ENCODE assay signal across 8 cellular contexts in the genomic region with DNA sequence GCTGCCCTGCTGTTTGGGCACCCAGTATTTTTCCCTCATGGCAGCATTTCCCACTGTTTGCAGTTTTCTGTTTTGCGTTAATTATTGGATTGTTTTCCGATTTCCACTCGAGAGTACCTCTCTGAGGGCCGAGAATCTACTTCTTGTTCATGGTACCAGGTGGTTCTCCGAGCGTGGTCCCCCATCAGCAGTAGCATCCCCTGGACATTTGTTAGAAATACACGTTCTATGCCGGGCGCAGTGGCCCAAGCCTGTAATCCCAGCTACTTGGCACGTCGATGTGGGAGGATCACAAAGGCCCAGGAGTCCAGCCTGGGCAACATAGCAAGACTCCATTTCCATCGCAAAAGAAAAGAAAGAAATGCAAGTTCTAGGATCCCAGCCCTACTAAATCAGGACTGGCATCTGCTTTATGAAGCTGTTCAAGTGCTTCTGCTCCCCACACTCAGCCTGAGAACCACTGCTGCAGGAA. TPM values are rescaled to one million over a fixed set of nuclear protein-coding genes. Genes with fewer than 3 reads are reported as not detected.
A peak's percentile ranks its signal among the peaks of the same experiment; 100 is the strongest.
DNase-seq lines count a peak whose midpoint lies in the region; ATAC-seq, FAIRE-seq and TF ChIP-seq lines count a peak whose summit lies in the region.

No MANE protein-coding gene starts in this region.

- H2BK120ac ChIP-seq in H1 (replicated peaks; ENCODE audit: low read depth, low read length) = no peak overlapping the region

- ATAC-seq in HG02798 (IDR thresholded peaks at IDR 0.05; ENCODE audit: poor library complexity, unreplicated experiment) = no peak
- no peak for ATAC-seq in GM21423 (IDR thresholded peaks at IDR 0.05; ENCODE audit: unreplicated experiment)
- no peak for ATAC-seq in GM19023 (IDR thresholded peaks at IDR 0.05; ENCODE audit: unreplicated experiment)

- peaks cover 21% of the 10 kb centered on the region for H3K4me1 ChIP-seq in CD4-positive, alpha-beta memory T cell (ENCODE audit: insufficient read depth, low read length)
- H3K4me1 ChIP-seq in NT2/D1 (ENCODE audit: insufficient read depth, insufficient read length) (peaks cover 11% of the 10 kb centered on the region), H1 (replicated peaks in 1 of 4; ENCODE audit: control insufficient read depth in 3 of 4, insufficient read depth in 4 of 4, low read length in 3 of 4) (peaks cover 0 to 12% (median 3%) of the 10 kb centered on the region in 4 experiments; a peak in 4 of 7 replicates), neural progenitor cell (peaks cover 9% of the 10 kb centered on the region)

- H2BK12ac ChIP-seq in H1 (ENCODE audit: low read depth, low read length) = no peak overlapping the region

- H3K4me2 ChIP-seq in H1 (ENCODE audit: insufficient read depth in 1 of 2, low read depth in 2 of 2, low read length in 2 of 2) (peak overlapping the region; percentile 85 to 92), neural progenitor cell (peak overlapping the region; percentile 100)

- H4K91ac ChIP-seq in H1 (replicated peaks; ENCODE audit: insufficient read length, low read length) = no peak overlapping the region

- H3K27me3 Mint-ChIP-seq in CD4-positive, alpha-beta memory T cell = no peaks in the 10 kb centered on the region
- H3K27me3 Mint-ChIP-seq in neural progenitor cell (ENCODE audit: insufficient read depth, low read depth) = peaks cover 9% of the 10 kb centered on the region

- no peak for FAIRE-seq in H1 (lab: Jason Lieb, UNC)

- peak overlapping the region; percentile 80 to 90 for H3K4me3 ChIP-seq in CD4-positive, alpha-beta memory T cell (ENCODE audit: low read length in 2 of 2)
- H3K4me3 ChIP-seq in NT2/D1 (ENCODE audit: insufficient read length, low read depth) = peak overlapping the region; percentile 98
- peak overlapping the region; percentile 72 to 92 (median 89) for H3K4me3 ChIP-seq in H1 (ENCODE audit: extremely low read depth in 1 of 4, insufficient read depth in 2 of 4, low read depth in 3 of 4, low read length in 4 of 4)
- peak overlapping the region; percentile 93 for H3K4me3 ChIP-seq in neural progenitor cell

- H3K79me2 ChIP-seq in H1 (ENCODE audit: control insufficient read depth in 1 of 2, insufficient read depth in 2 of 2, low read length in 2 of 2) (peaks cover 11 to 47% of the 10 kb centered on the region in 2 experiments), neural progenitor cell (ENCODE audit: low read depth) (peaks cover 40% of the 10 kb centered on the region)

- H3K14ac ChIP-seq in H1 (ENCODE audit: insufficient read length) = no peak overlapping the region

- peaks cover 26% of the 10 kb centered on the region for H3K79me1 ChIP-seq in H1 (ENCODE audit: low read depth, low read length)

- no peak overlapping the region for H3K18ac ChIP-seq in H1 (ENCODE audit: extremely low read depth, low read length)

- H3K27ac ChIP-seq in CD4-positive, alpha-beta memory T cell (ENCODE audit: low read depth, low read length) = peak overlapping the region; percentile 72
- H3K27ac ChIP-seq in H1 (ENCODE audit: low read depth, low read length) (peak overlapping the region; percentile 64), neural progenitor cell (no peak overlapping the region)

- POLR2A ChIA-PET in CD4-positive, alpha-beta memory T cell (lab: Charles Lee; ENCODE audit: partially characterized antibody) = interaction anchor here (0.9 to 1.8 kb wide), 5 partner anchors 8 to 130 kb away, joined by 3 to 12 read pairs (median 4); no protein-coding TSS in a partner anchor
- POLR2A ChIA-PET in H1 (lab: Charles Lee; ENCODE audit: partially characterized antibody) = interaction anchor here (0.7 to 7.6 kb wide), 13 partner anchors 10 to 248 kb away, joined by 3 to 80 read pairs (median 4); no protein-coding TSS in a partner anchor

- H3K56ac ChIP-seq in H1 (replicated peaks; ENCODE audit: insufficient read length, low read depth, low read length) = no peak overlapping the region

- peaks cover 0 to 1% (median 0%) of the 10 kb centered on the region in 8 donors for H3K9me3 Mint-ChIP-seq in CD4-positive, alpha-beta memory T cell
- H3K9me3 Mint-ChIP-seq in neural progenitor cell = peaks cover 4% of the 10 kb centered on the region

- CTCF ChIA-PET in CD4-positive, alpha-beta memory T cell (lab: Charles Lee; ENCODE audit: partially characterized antibody) = interaction anchor here (0.6 to 1.7 kb wide), 12 partner anchors 9 to 935 kb away, joined by 3 to 9 read pairs (median 3); no protein-coding TSS in a partner anchor
- CTCF ChIA-PET in H1 (lab: Charles Lee; ENCODE audit: partially characterized antibody) = interaction anchor here (0.8 to 2.4 kb wide), 16 partner anchors 9 to 463 kb away, joined by 3 to 10 read pairs (median 4); no protein-coding TSS in a partner anchor

- H3K36me3 ChIP-seq in CD4-positive, alpha-beta memory T cell (ENCODE audit: insufficient read depth, low read length) = peaks cover 34% of the 10 kb centered on the region
- H3K36me3 ChIP-seq in NT2/D1 (ENCODE audit: insufficient read depth, insufficient read length, low read length) (peaks cover 50% of the 10 kb centered on the region), H1 (ENCODE audit: control insufficient read depth in 2 of 4, insufficient read depth in 4 of 4, low read length in 3 of 4) (peaks cover 28 to 42% (median 35%) of the 10 kb centered on the region in 4 experiments), neural progenitor cell (no peaks in the 10 kb centered on the region)

- no peak overlapping the region for H2BK15ac ChIP-seq in H1 (ENCODE audit: low read length)

- intact Hi-C loops in CD4-positive, alpha-beta memory T cell (cut with micrococcal nuclease) = no loop called here

- H4K8ac ChIP-seq in H1 (ENCODE audit: extremely low read depth, insufficient read depth, low read length) = peak overlapping the region; percentile 98

- H3K27ac Mint-ChIP-seq in CD4-positive, alpha-beta memory T cell = peak overlapping the region; percentile 79 to 96 (median 90)
- H3K27ac Mint-ChIP-seq in neural progenitor cell = peak overlapping the region; percentile 91

- H3K9me3 ChIP-seq in CD4-positive, alpha-beta memory T cell (ENCODE audit: control insufficient read depth in 1 of 2, low read length in 2 of 2) = no peaks in the 10 kb centered on the region
- no peaks in the 10 kb centered on the region for H3K9me3 ChIP-seq in NT2/D1 (ENCODE audit: insufficient read depth, low read length)
- no peaks in the 10 kb centered on the region for H3K9me3 ChIP-seq in H1 (ENCODE audit: insufficient read depth in 2 of 2, low read depth in 1 of 2, low read length in 1 of 2)
- H3K9me3 ChIP-seq in neural progenitor cell (ENCODE audit: low read depth) = no peaks in the 10 kb centered on the region

- H2AK5ac ChIP-seq in H1 (ENCODE audit: low read depth, low read length) = no peak overlapping the region

- H4K20me1 ChIP-seq in H1 (replicated peaks in 1 of 2; ENCODE audit: control insufficient read depth in 1 of 2, insufficient read depth in 2 of 2, low read length in 2 of 2) (peaks cover 7 to 17% of the 10 kb centered on the region in 2 experiments), neural progenitor cell (ENCODE audit: low read depth) (peaks cover 16% of the 10 kb centered on the region)

- no peak for TF ChIP-seq POLR2A in H1 (IDR thresholded peaks at IDR 0.05; ENCODE audit: control extremely low read depth in 1 of 2, low read depth in 2 of 2, low read length in 2 of 2)

- no peak overlapping the region for H2BK20ac ChIP-seq in H1 (ENCODE audit: low read length)

- no peak for TF ChIP-seq EP300 in H1 (IDR thresholded peaks at IDR 0.05; ENCODE audit: borderline replicate concordance in 1 of 2, low read depth in 2 of 2, low read length in 2 of 2)

- TF ChIP-seq CTCF in H1 (IDR thresholded peaks at IDR 0.05; ENCODE audit: control extremely low read depth in 1 of 3, insufficient read depth in 1 of 3, low read depth in 1 of 3, low read length in 3 of 3) (no peak), neural progenitor cell (IDR thresholded peaks at IDR 0.05) (no peak)

- H2BK5ac ChIP-seq in H1 (ENCODE audit: low read depth, low read length) = peak overlapping the region; percentile 24; the same call in 1 of the 2 replicates

- H3K4me1 Mint-ChIP-seq in CD4-positive, alpha-beta memory T cell = peaks cover 11 to 28% (median 21%) of the 10 kb centered on the region in 4 donors
- H3K4me1 Mint-ChIP-seq in neural progenitor cell = peaks cover 18% of the 10 kb centered on the region

- peak overlapping the region; percentile 87 to 95 (median 91) for H3K4me3 Mint-ChIP-seq in CD4-positive, alpha-beta memory T cell
- H3K4me3 Mint-ChIP-seq in neural progenitor cell = peak overlapping the region; percentile 98

- DNase-seq in CD4-positive, alpha-beta memory T cell = no peak
- DNase-seq in NT2/D1 (ENCODE audit: low read depth, low spot score) (no peak), H1 (ENCODE audit: low read depth in 1 of 2, low spot score in 2 of 2) (no peak), neural progenitor cell (ENCODE audit: low spot score) (no peak)
- no peak for DNase-seq in stimulated activated CD4-positive, alpha-beta T cell treated with anti-CD3 and anti-CD28 coated beads, Interleukin-12 subunit alpha, Interleukin-12 subunit beta, amount 100 ng/mL, for 4 hours

- peaks cover 5% of the 10 kb centered on the region; the same call in 1 of the 2 replicates for H3K23me2 ChIP-seq in H1 (ENCODE audit: low read depth, low read length)

- H3K4ac ChIP-seq in H1 (replicated peaks; ENCODE audit: insufficient read length, low read depth, low read length) = peak overlapping the region; percentile 80

- H3K9ac ChIP-seq in NT2/D1 (ENCODE audit: insufficient read length, low read depth) = peak overlapping the region; percentile 98
- peak overlapping the region; percentile 68 to 94 (median 92) for H3K9ac ChIP-seq in H1 (replicated peaks in 1 of 4; ENCODE audit: extremely low read depth in 1 of 4, low read depth in 3 of 4, low read length in 3 of 4)
- peak overlapping the region; percentile 85 for H3K9ac ChIP-seq in neural progenitor cell

- no peak for TF ChIP-seq RAD21 in H1 (IDR thresholded peaks at IDR 0.05 in 1 of 2, conservative IDR thresholded peaks at IDR 0.05 in 1 of 2; ENCODE audit: low read depth in 2 of 2, low read length in 2 of 2)

- H2AFZ ChIP-seq in H1 (ENCODE audit: low read length) (no peak overlapping the region), neural progenitor cell (replicated peaks) (no peak overlapping the region)

- H3K23ac ChIP-seq in H1 (ENCODE audit: insufficient read length) = no peak overlapping the region

- WGBS in H1 (ENCODE audit: extremely low coverage in 1 of 2, insufficient coverage in 1 of 2, insufficient read length in 1 of 2, insufficient replicate concordance in 2 of 2, low coverage in 1 of 2, low lambda C conversion rate in 2 of 2, missing lambda C conversion rate in 1 of 2), 2 experiments = 36% methylated on average over 12 of the region's 12 CpGs; no CpG with 5 or more reads in 1 of the 2 experiments

- no peaks in the 10 kb centered on the region for H3F3A ChIP-seq in neural progenitor cell (ENCODE audit: low read depth)

- H3K27me3 ChIP-seq in CD4-positive, alpha-beta memory T cell (ENCODE audit: insufficient read depth, low read length) = no peaks in the 10 kb centered on the region
- no peaks in the 10 kb centered on the region for H3K27me3 ChIP-seq in NT2/D1 (ENCODE audit: insufficient read depth, insufficient read length)
- H3K27me3 ChIP-seq in H1 (replicated peaks in 1 of 4; ENCODE audit: control insufficient read depth in 3 of 4, extremely low read depth in 1 of 4, insufficient read depth in 3 of 4, low read length in 3 of 4) = no peaks in the 10 kb centered on the region; a peak in 1 of 7 replicates
- no peaks in the 10 kb centered on the region for H3K27me3 ChIP-seq in neural progenitor cell

- peak overlapping the region; percentile 15 for H4K5ac ChIP-seq in H1 (ENCODE audit: insufficient read length, low read depth, low read length)

- H3K36me3 Mint-ChIP-seq in CD4-positive, alpha-beta memory T cell = peaks cover 13 to 28% of the 10 kb centered on the region in 2 donors
- peaks cover 14% of the 10 kb centered on the region for H3K36me3 Mint-ChIP-seq in neural progenitor cell

RNA-seq across cellular contexts. Expression of a gene that starts 0.7 kb away (rescaled TPM):
- total RNA-seq in CD4-positive, alpha-beta memory T cell = 10 to 100 TPM; 25.4 to 27.7 TPM
- 10 to 100 TPM; 13.5 to 22.2 TPM for polyA plus RNA-seq in CD4-positive, alpha-beta memory T cell
- total RNA-seq in H1 (2021; fragmentation: NEBNext Ultra II Directional; extraction: Animal tissue kit (Norgen Biotek cat#: 25700)) = 54.3 and 55.2 TPM in 2 replicates
- 11.6 and 22.8 TPM in 2 replicates for polyA plus RNA-seq in H1 (2011; rRNA removed)
- 30.9 TPM for polyA plus RNA-seq in H1 (2011; cell fraction: cytosol; rRNA removed)
- polyA plus RNA-seq in H1 (2011; cell fraction: nucleus; rRNA removed) = 73.1 TPM
- polyA plus RNA-seq in H1 (2012, experiment 1 of 2) = 44.1 to 55.7 TPM (median 49.9 TPM) in 4 replicates
- polyA plus RNA-seq in H1 (2012, experiment 2 of 2) = 36.7 TPM
- 34.0 TPM for polyA plus RNA-seq in H1 (2013, experiment 1 of 2)
- 32.3 TPM for polyA plus RNA-seq in H1 (2013, experiment 2 of 2)
- polyA minus RNA-seq in H1 (2011; rRNA and poly(A)+ RNA removed) = 23.5 and 28.3 TPM in 2 replicates
- 18.1 TPM for polyA minus RNA-seq in H1 (2011; cell fraction: cytosol; rRNA and poly(A)+ RNA removed)
- 53.8 TPM for polyA minus RNA-seq in H1 (2011; cell fraction: nucleus; rRNA and poly(A)+ RNA removed)
- 18.4 and 32.5 TPM in 2 replicates for total RNA-seq in neural progenitor cell (ENCODE audit: low replicate concordance)

RNA-seq across cellular contexts. Expression of a gene that starts 14.0 kb away (rescaled TPM):
- 10 to 100 TPM; 46.0 to 48.8 TPM for total RNA-seq in CD4-positive, alpha-beta memory T cell
- polyA plus RNA-seq in CD4-positive, alpha-beta memory T cell = 10 to 100 TPM; 68.4 to 97.0 TPM
- total RNA-seq in H1 (2021; fragmentation: NEBNext Ultra II Directional; extraction: Animal tissue kit (Norgen Biotek cat#: 25700)) = 53.8 and 54.5 TPM in 2 replicates
- polyA plus RNA-seq in H1 (2011; rRNA removed) = 63.1 and 64.1 TPM in 2 replicates
- 51.1 TPM for polyA plus RNA-seq in H1 (2011; cell fraction: cytosol; rRNA removed)
- 43.7 TPM for polyA plus RNA-seq in H1 (2011; cell fraction: nucleus; rRNA removed)
- polyA plus RNA-seq in H1 (2012, experiment 1 of 2) = 74.6 to 90.9 TPM (median 78.1 TPM) in 4 replicates
- polyA plus RNA-seq in H1 (2012, experiment 2 of 2) = 68.8 TPM
- polyA plus RNA-seq in H1 (2013, experiment 1 of 2) = 121 TPM
- 128 TPM for polyA plus RNA-seq in H1 (2013, experiment 2 of 2)
- polyA minus RNA-seq in H1 (2011; rRNA and poly(A)+ RNA removed) = 31.5 and 33.0 TPM in 2 replicates
- 17.4 TPM for polyA minus RNA-seq in H1 (2011; cell fraction: cytosol; rRNA and poly(A)+ RNA removed)
- 15.0 TPM for polyA minus RNA-seq in H1 (2011; cell fraction: nucleus; rRNA and poly(A)+ RNA removed)
- total RNA-seq in neural progenitor cell (ENCODE audit: low replicate concordance) = 7.1 and 8.5 TPM in 2 replicates
